1 cellular context compared by ENCODE assay signal in the genomic region with DNA sequence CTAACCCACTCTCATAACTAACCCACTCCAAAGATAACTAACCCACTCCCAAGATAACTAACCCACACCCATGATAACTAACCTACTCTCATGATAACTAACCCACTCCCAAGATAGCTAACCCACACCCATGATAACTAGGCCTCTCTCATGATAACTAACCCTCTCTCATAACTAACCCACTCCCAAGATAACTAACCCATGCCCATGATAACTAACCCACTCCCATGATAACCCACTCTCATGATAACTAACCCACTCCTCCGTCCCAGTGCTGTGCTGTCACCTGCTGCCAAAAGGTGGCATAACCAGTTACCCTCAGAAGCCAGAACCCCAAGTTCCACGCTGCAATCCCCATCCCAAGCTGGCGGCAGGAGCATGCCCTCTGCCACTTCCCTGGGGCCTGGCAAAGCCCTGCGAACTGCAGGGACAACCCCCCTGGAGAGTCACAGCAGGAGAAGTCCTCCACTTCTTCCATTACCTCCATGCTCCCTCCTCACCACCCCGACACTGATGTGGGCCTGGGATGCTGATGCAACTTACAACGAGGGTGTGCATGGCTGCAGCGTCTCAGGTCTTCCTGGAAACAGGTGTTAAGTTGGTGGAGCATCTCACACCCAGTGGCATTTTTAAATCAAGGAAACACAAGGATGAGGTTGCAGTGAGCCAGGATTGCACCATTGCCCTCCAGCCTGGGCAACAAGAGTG.
TF ChIP-seq lines count a peak whose summit lies in the region.

No MANE protein-coding gene starts in this region.

TF ChIP-seq in HepG2, 621 proteins besides CTCF, POLR2A, EP300 and RAD21:
- TF ChIP-seq ZSCAN22 (CRISPR knock-in tag; IDR thresholded peaks at IDR 0.05) (no peak), NR2F1 (CRISPR knock-in tag; IDR thresholded peaks at IDR 0.05) (no peak), HNRNPL (IDR thresholded peaks at IDR 0.05; ENCODE audit: low read depth, low read length) (0 out of 2 replicates have a peak, but pooled peaks have one; percentile 58), AGO1 (IDR thresholded peaks at IDR 0.05; ENCODE audit: low read depth, low read length, poor library complexity, severe bottlenecking) (no peak)
